In the genomic region with DNA sequence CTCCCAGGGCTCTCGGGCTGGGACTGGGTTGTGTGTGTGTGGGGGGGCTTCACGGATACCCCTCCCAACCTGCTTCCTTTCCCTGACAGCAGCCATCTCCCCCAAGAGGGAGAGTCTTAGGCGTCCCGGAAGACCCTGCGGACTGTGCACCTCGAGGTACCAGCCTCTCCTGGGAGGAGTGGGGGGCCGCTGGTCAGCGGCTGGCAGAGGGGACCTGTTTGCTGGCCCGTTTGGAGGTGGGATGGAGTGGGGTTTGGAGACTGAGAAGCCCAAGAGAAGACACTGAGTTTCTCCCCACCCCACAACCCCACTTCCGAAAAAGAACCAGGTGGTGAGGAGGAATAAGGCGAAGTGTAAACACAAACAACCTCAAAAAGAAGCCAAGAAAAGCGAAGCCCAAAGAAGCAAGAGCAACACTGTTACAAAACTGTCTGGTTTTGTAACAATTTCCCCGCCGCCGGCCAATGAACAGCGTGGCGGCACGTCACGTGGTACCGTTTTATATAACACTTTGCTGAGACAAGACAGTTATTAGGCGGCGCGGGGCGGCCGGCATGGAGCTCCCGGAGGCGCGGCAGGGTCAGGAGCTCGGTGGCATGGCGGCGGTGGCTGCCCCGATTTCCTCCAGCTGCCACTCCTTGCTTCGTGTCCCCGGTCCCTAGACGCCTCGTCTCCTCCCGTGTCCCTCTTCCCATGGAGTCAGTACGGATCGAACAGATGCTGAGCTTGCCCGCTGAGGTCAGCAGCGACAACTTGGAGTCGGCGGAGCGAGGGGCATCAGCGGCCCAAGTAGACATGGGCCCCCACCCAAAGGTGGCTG, we compare ENCODE assay signal across 8 cellular contexts. TPM values are rescaled to one million over a fixed set of nuclear protein-coding genes. Genes with fewer than 3 reads are reported as not detected.
DNase-seq lines count a peak whose midpoint lies in the region; ATAC-seq and TF ChIP-seq lines count a peak whose summit lies in the region.

Gene LONRF3, plus strand, starts transcription at position 531 of the 820 bp plus-strand sequence. Its CDS starts 163 bp downstream, at position 694.

- peaks cover 71% of the 10 kb centered on the region for H3K27me3 Mint-ChIP-seq in activated naive CD4-positive, alpha-beta T cell treated with anti-CD3 and anti-CD28 coated beads, Interleukin-2, amount 10 ng/mL, durations not matched to agents 7 days and 5 days

- CTCF ChIA-PET in RWPE1 (lab: Yijun Ruan, JAX), result no interaction called here
- CTCF ChIA-PET in activated naive CD4-positive, alpha-beta T cell treated with anti-CD3 and anti-CD28 coated beads, Interleukin-2, amount 10 ng/mL, durations not matched to agents 7 days and 5 days (lab: Charles Lee), result no interaction called here

- H3K4me1 ChIP-seq in testis, result no peaks in the 10 kb centered on the region

- DNase-seq in NCI-H82 (lab: John Stamatoyannopoulos, UW), result peak; percentile 34
- DNase-seq in NCI-H82 treated with DMSO at 0.1 percent for 48 hours (lab: John Stamatoyannopoulos, UW; ENCODE audit: unreplicated experiment), result no peak
- DNase-seq in RWPE1 (ENCODE audit: low spot score), result peak; percentile 44
- peak; percentile 68 for DNase-seq in activated naive CD4-positive, alpha-beta T cell treated with anti-CD3 and anti-CD28 coated beads, Interleukin-2, amount 10 ng/mL, durations not matched to agents 7 days and 5 days
- peak; percentile 64 for DNase-seq in germinal center (ENCODE audit: low spot score)
- peak; percentile 12 for DNase-seq in occipital lobe (lab: John Stamatoyannopoulos, UW)
- peak; percentile 89 for DNase-seq in testis

- H3K4me3 ChIP-seq in testis, result peak within 1 kb of the TSS; percentile 50 to 59

- intact Hi-C loops in testis (cut with DNase I; ENCODE audit: low total_unique reads), result no loop called here

- TF ChIP-seq POLR2A in testis (IDR thresholded peaks at IDR 0.05), result peak; percentile 26

- 0 to 1% methylated on average over 2 to 38 of the region's 45 CpGs for WGBS in testis, 2 donors

- H3K36me3 ChIP-seq in testis (ENCODE audit: low read depth, missing control alignments), result no peaks in the 10 kb centered on the region

- no peak for ATAC-seq in HG03280 (IDR thresholded peaks at IDR 0.05; ENCODE audit: unreplicated experiment)

- peak within 1 kb of the TSS; percentile 79 for H3K4me3 Mint-ChIP-seq in activated naive CD4-positive, alpha-beta T cell treated with anti-CD3 and anti-CD28 coated beads, Interleukin-2, amount 10 ng/mL, durations not matched to agents 7 days and 5 days

- no peaks in the 10 kb centered on the region for H3K9me3 Mint-ChIP-seq in activated naive CD4-positive, alpha-beta T cell treated with anti-CD3 and anti-CD28 coated beads, Interleukin-2, amount 10 ng/mL, durations not matched to agents 7 days and 5 days

- H3K27ac Mint-ChIP-seq in activated naive CD4-positive, alpha-beta T cell treated with anti-CD3 and anti-CD28 coated beads, Interleukin-2, amount 10 ng/mL, durations not matched to agents 7 days and 5 days, result peak within 1 kb of the TSS; percentile 77

- H3K27ac ChIP-seq in RWPE1 (peak within 1 kb of the TSS; percentile 70), testis (peak within 1 kb of the TSS in 1 of 2 donors; percentile 36)

- POLR2A ChIA-PET in RWPE1 (lab: Yijun Ruan, JAX; ENCODE audit: low non-redundant PET), result no interaction called here

- peaks cover 17% of the 10 kb centered on the region for H3K4me1 Mint-ChIP-seq in activated naive CD4-positive, alpha-beta T cell treated with anti-CD3 and anti-CD28 coated beads, Interleukin-2, amount 10 ng/mL, durations not matched to agents 7 days and 5 days

- TF ChIP-seq CTCF in RWPE1 (conservative IDR thresholded peaks at IDR 0.05; ENCODE audit: low read depth) (no peak), testis (IDR thresholded peaks at IDR 0.05) (no peak)

- no peaks in the 10 kb centered on the region for H3K36me3 Mint-ChIP-seq in activated naive CD4-positive, alpha-beta T cell treated with anti-CD3 and anti-CD28 coated beads, Interleukin-2, amount 10 ng/mL, durations not matched to agents 7 days and 5 days

- H3K9me3 ChIP-seq in testis, result no peaks in the 10 kb centered on the region

- H3K27me3 ChIP-seq in testis, result no peaks in the 10 kb centered on the region

RNA-seq across cellular contexts. Expression of gene LONRF3, which starts in this region (rescaled TPM):
- total RNA-seq in occipital lobe (1.9 TPM), testis (1 to 10 TPM; 8.5 to 9.7 TPM)
- 4.2 TPM for polyA plus RNA-seq in testis (ENCODE audit: insufficient read depth, low read depth, low replicate concordance)
